In the genomic region with DNA sequence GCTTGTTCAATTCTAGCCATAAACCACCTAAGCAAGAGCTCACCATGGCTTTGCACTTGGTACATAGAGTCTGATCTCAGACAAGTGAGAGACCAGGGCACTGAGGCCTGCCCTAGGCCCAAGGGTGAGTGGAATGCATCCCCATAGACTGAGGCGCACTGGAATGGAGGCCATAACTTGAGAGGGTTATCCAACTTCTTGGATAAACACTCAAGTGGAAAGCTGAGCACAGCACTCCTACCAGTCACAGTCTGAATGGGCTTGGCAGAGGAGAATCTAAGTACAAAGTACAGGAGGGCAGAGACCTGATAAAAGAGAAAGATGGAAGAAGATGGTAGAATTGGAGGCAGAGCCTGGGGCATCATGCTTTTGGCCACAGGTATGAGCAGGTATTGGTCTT, we compare ENCODE assay signal across 9 cellular contexts. TPM values are rescaled to one million over a fixed set of nuclear protein-coding genes. Genes with fewer than 3 reads are reported as not detected.
DNase-seq lines count a peak whose midpoint lies in the region; ATAC-seq, FAIRE-seq and TF ChIP-seq lines count a peak whose summit lies in the region.
"Had no signal": no experiment of that assay in that cellular context is flagged by ENCODE, and none has a peak within 500 bp of the region (broad histone marks: within the 10 kb centered on the region; RNA-seq: fewer than 3 reads in every experiment).

No MANE protein-coding gene starts in this region.

- intact Hi-C loops in cardiac septum (cut with DNase I), result no loop called here

- peaks cover 17% of the 10 kb centered on the region for H3K4me1 Mint-ChIP-seq in type B pancreatic cell (ENCODE audit: unreplicated experiment)

- H3K27ac ChIP-seq in right atrium auricular region, result peak overlapping the region; percentile 67 to 83
- peak overlapping the region; percentile 98 for H3K27ac ChIP-seq in brain microvascular endothelial cell
- H3K27ac ChIP-seq in mucosa of rectum (ENCODE audit: low read depth in 2 of 2, low read length in 2 of 2), result peak overlapping the region; percentile 29 to 49

- peak overlapping the region; percentile 16 for H3K27ac Mint-ChIP-seq in type B pancreatic cell

- ATAC-seq in HG03521 (IDR thresholded peaks at IDR 0.05; ENCODE audit: unreplicated experiment) (no peak), HG03097 (IDR thresholded peaks at IDR 0.05; ENCODE audit: low FRiP score, unreplicated experiment) (no peak)
- ATAC-seq: pancreas had no signal

- no peaks in the 10 kb centered on the region for H3K9me3 Mint-ChIP-seq in type B pancreatic cell

- H3K9ac ChIP-seq in mucosa of rectum (ENCODE audit: low read depth in 1 of 2, low read length in 2 of 2), result no peak overlapping the region

- FAIRE-seq in urothelium cell line (lab: Jason Lieb, UNC), result no peak
- FAIRE-seq: pancreas had no signal

- TF ChIP-seq CTCF in right atrium auricular region (IDR thresholded peaks at IDR 0.05), result no peak
- no peak for TF ChIP-seq CTCF in brain microvascular endothelial cell (IDR thresholded peaks at IDR 0.05; ENCODE audit: low read depth, low read length, missing control alignments)
- TF ChIP-seq CTCF in type B pancreatic cell (conservative IDR thresholded peaks at IDR 0.05), result no peak

- DNase-seq in right atrium auricular region (ENCODE audit: low spot score) (no peak), cardiac septum (ENCODE audit: low spot score) (no peak), brain microvascular endothelial cell (no peak), type B pancreatic cell (ENCODE audit: extremely low spot score, unreplicated experiment) (no peak), urothelium cell line (ENCODE audit: low spot score) (no peak)
- DNase-seq: pancreas had no signal

- no peaks in the 10 kb centered on the region for H3K27me3 Mint-ChIP-seq in type B pancreatic cell

- H3K4me1 ChIP-seq in right atrium auricular region (peaks cover 0 to 68% of the 10 kb centered on the region in 2 donors), mucosa of rectum (ENCODE audit: control insufficient read depth in 2 of 2, insufficient read depth in 2 of 2, low read length in 2 of 2) (peaks cover 28 to 36% of the 10 kb centered on the region in 2 donors)

- peaks cover 90% of the 10 kb centered on the region for H3K36me3 ChIP-seq in right atrium auricular region
- peaks cover 38% of the 10 kb centered on the region for H3K36me3 ChIP-seq in brain microvascular endothelial cell (replicated peaks)
- H3K36me3 ChIP-seq in mucosa of rectum (ENCODE audit: control insufficient read depth in 2 of 2, insufficient read depth in 2 of 2, low read length in 2 of 2), result peaks cover 38 to 50% of the 10 kb centered on the region in 2 donors

- H3K36me3 Mint-ChIP-seq in type B pancreatic cell, result peaks cover 7% of the 10 kb centered on the region

- no peaks in the 10 kb centered on the region for H3K9me3 ChIP-seq in right atrium auricular region
- H3K9me3 ChIP-seq in mucosa of rectum (ENCODE audit: control insufficient read depth in 2 of 2, low read length in 2 of 2), result no peaks in the 10 kb centered on the region
- H3K9me3 ChIP-seq: pancreas had no signal

- H3K4me3 ChIP-seq in right atrium auricular region (no peak overlapping the region), brain microvascular endothelial cell (ENCODE audit: low read depth, low read length) (no peak overlapping the region), mucosa of rectum (ENCODE audit: low read length in 2 of 2) (no peak overlapping the region)
- H3K4me3 ChIP-seq: pancreas had no signal

- H3K4me3 Mint-ChIP-seq in type B pancreatic cell, result no peak overlapping the region

- H3K27me3 ChIP-seq in right atrium auricular region (no peaks in the 10 kb centered on the region), brain microvascular endothelial cell (replicated peaks) (no peaks in the 10 kb centered on the region), mucosa of rectum (ENCODE audit: control insufficient read depth in 2 of 2, insufficient read depth in 2 of 2, low read length in 2 of 2) (no peaks in the 10 kb centered on the region)
- H3K27me3 ChIP-seq: pancreas had no signal

- in situ Hi-C loops in brain microvascular endothelial cell (cut with HindIII; ENCODE audit: low pct_ligation_motif_present, low sequenced_read_pairs), result no loop called here

RNA-seq across cellular contexts. Expression of gene CASP10, which starts 30.4 kb away (rescaled TPM):
- total RNA-seq in right atrium auricular region (1 to 10 TPM; 3.5 to 6.8 TPM), cardiac septum (5.0 TPM), type B pancreatic cell (ENCODE audit: low replicate concordance) (1.6 and 3.6 TPM in 2 replicates)

RNA-seq across cellular contexts. Expression of gene CFLAR, which starts 36.6 kb away (rescaled TPM):
- total RNA-seq in right atrium auricular region (100 to 1,000 TPM; 154 to 179 TPM), cardiac septum (193 TPM), type B pancreatic cell (ENCODE audit: low replicate concordance) (26.5 and 58.5 TPM in 2 replicates)

Comparison
In these comparisons a context has a peak if more than half of its experiments do, and no peak if none do; other contexts are left out.
1. H3K27ac ChIP-seq: peak in every context shown above with its lines; median percentile 98 in brain microvascular endothelial cell; 75 in right atrium auricular region; 39 in mucosa of rectum.